13 cellular contexts compared by ENCODE assay signal in genomic region chr12:57890191-57891120, GRCh38. TPM values are rescaled to one million over a fixed set of nuclear protein-coding genes. Genes with fewer than 3 reads are reported as not detected.
DNase-seq lines count a peak whose midpoint lies in the region; ATAC-seq and TF ChIP-seq lines count a peak whose summit lies in the region.
"Had no signal": no experiment of that assay in that cellular context is flagged by ENCODE, and none has a peak within 500 bp of the region (broad histone marks: within the 10 kb centered on the region; RNA-seq: fewer than 3 reads in every experiment).

No MANE protein-coding gene starts in this region.

- no peaks in the 10 kb centered on the region for H3K9me2 ChIP-seq in GM23248 (ENCODE audit: insufficient read depth)

- peaks cover 80% of the 10 kb centered on the region for H3K4me1 ChIP-seq in GM23248 (ENCODE audit: insufficient read depth)
- H3K4me1 ChIP-seq in RWPE2 (ENCODE audit: insufficient read depth, poor library complexity, severe bottlenecking): peaks cover 50% of the 10 kb centered on the region
- H3K4me1 ChIP-seq in gastrocnemius medialis: peaks cover 64 to 73% of the 10 kb centered on the region in 2 donors

- no peak for TF ChIP-seq POLR2A in gastrocnemius medialis (IDR thresholded peaks at IDR 0.05)

- no peak for TF ChIP-seq CTCF in RWPE2 (IDR thresholded peaks at IDR 0.05; ENCODE audit: poor library complexity, severe bottlenecking)
- TF ChIP-seq CTCF in fibroblast of the aortic adventitia (IDR thresholded peaks at IDR 0.05; ENCODE audit: insufficient read depth, low read length): no peak
- TF ChIP-seq CTCF in gastrocnemius medialis (IDR thresholded peaks at IDR 0.05 in 4 of 5, conservative IDR thresholded peaks at IDR 0.05 in 1 of 5): no peak

- 44 to 46% methylated on average over 14 of the region's 14 CpGs for WGBS in GM23248 (ENCODE audit: low coverage in 1 of 2, low lambda C conversion rate in 2 of 2, missing lambda C conversion rate in 2 of 2), 2 experiments

- H3K9me3 Mint-ChIP-seq in activated CD4-positive, alpha-beta memory T cell treated with anti-CD3 and anti-CD28 coated beads for 36 hours: peaks cover under 1% of the 10 kb centered on the region
- H3K9me3 Mint-ChIP-seq in activated naive CD4-positive, alpha-beta T cell treated with anti-CD3 and anti-CD28 coated beads, Interleukin-2, amount 50 U/mL, for 72 hours: no peaks in the 10 kb centered on the region
- H3K9me3 Mint-ChIP-seq: activated naive CD8-positive, alpha-beta T cell treated with anti-CD3 and anti-CD28 coated beads, Interleukin-2, amount 10 ng/mL, durations not matched to agents 7 days and 5 days; stimulated activated naive CD8-positive, alpha-beta T cell treated with anti-CD3 and anti-CD28 coated beads, Interleukin-15, Interleukin-2, amounts not matched to agents 100 ng/mL and 50 ng/mL, for 24 hours had no signal

- H3K27ac Mint-ChIP-seq in activated CD4-positive, alpha-beta memory T cell treated with anti-CD3 and anti-CD28 coated beads for 36 hours: no peak overlapping the region
- no peak overlapping the region for H3K27ac Mint-ChIP-seq in activated naive CD4-positive, alpha-beta T cell treated with anti-CD3 and anti-CD28 coated beads, Interleukin-2, amount 50 U/mL, for 72 hours
- H3K27ac Mint-ChIP-seq: activated naive CD8-positive, alpha-beta T cell treated with anti-CD3 and anti-CD28 coated beads, Interleukin-2, amount 10 ng/mL, durations not matched to agents 7 days and 5 days; stimulated activated naive CD8-positive, alpha-beta T cell treated with anti-CD3 and anti-CD28 coated beads, Interleukin-15, Interleukin-2, amounts not matched to agents 100 ng/mL and 50 ng/mL, for 24 hours had no signal

- H4K20me1 ChIP-seq in GM23248 (ENCODE audit: insufficient read depth): no peaks in the 10 kb centered on the region

- CTCF ChIA-PET in activated CD4-positive, alpha-beta memory T cell treated with anti-CD3 and anti-CD28 coated beads for 36 hours (lab: Charles Lee): interaction anchor here (1.0 kb wide), 1 partner anchor 9 kb away, joined by 3 read pairs; no protein-coding TSS in a partner anchor

- no peaks in the 10 kb centered on the region for H3K27me3 Mint-ChIP-seq in activated CD4-positive, alpha-beta memory T cell treated with anti-CD3 and anti-CD28 coated beads for 36 hours
- H3K27me3 Mint-ChIP-seq: activated naive CD8-positive, alpha-beta T cell treated with anti-CD3 and anti-CD28 coated beads, Interleukin-2, amount 10 ng/mL, durations not matched to agents 7 days and 5 days; stimulated activated naive CD8-positive, alpha-beta T cell treated with anti-CD3 and anti-CD28 coated beads, Interleukin-15, Interleukin-2, amounts not matched to agents 100 ng/mL and 50 ng/mL, for 24 hours had no signal

- H3K9ac ChIP-seq in GM23248: peak overlapping the region; percentile 80

- DNase-seq in GM23248 (peak; percentile 73), RWPE2 (ENCODE audit: low spot score) (no peak), fibroblast of the aortic adventitia (ENCODE audit: low read depth) (peak; percentile 72), gastrocnemius medialis (no peak)
- DNase-seq in activated CD4-positive, alpha-beta memory T cell treated with anti-CD3 and anti-CD28 coated beads for 36 hours: no peak
- no peak for DNase-seq in activated naive CD4-positive, alpha-beta T cell treated with anti-CD3 and anti-CD28 coated beads, Interleukin-2, amount 50 U/mL, for 72 hours (ENCODE audit: low spot score in 2 of 2)
- DNase-seq in stimulated activated CD4-positive, alpha-beta T cell treated with anti-CD3 and anti-CD28 coated beads, Interleukin-2, amount 100 ng/mL, for 24 hours: no peak
- DNase-seq: activated naive CD8-positive, alpha-beta T cell treated with anti-CD3 and anti-CD28 coated beads, Interleukin-2, amount 10 ng/mL, durations not matched to agents 7 days and 5 days; Calu3; hippocampal formation had no signal

- H3K27me3 ChIP-seq in GM23248 (replicated peaks; ENCODE audit: insufficient read depth) (no peaks in the 10 kb centered on the region), RWPE2 (ENCODE audit: insufficient read depth, poor library complexity, severe bottlenecking) (no peaks in the 10 kb centered on the region), gastrocnemius medialis (no peaks in the 10 kb centered on the region)

- H3F3A ChIP-seq in GM23248 (ENCODE audit: insufficient read depth): peaks cover 75% of the 10 kb centered on the region

- H2AFZ ChIP-seq in GM23248: peak overlapping the region; percentile 27; the same call in 1 of the 2 replicates

- H3K9me3 ChIP-seq in GM23248 (ENCODE audit: low read depth) (no peaks in the 10 kb centered on the region), RWPE2 (ENCODE audit: severe bottlenecking) (no peaks in the 10 kb centered on the region), gastrocnemius medialis (no peaks in the 10 kb centered on the region)
- H3K9me3 ChIP-seq: HAP-1 had no signal

- POLR2A ChIA-PET in activated CD4-positive, alpha-beta memory T cell treated with anti-CD3 and anti-CD28 coated beads for 36 hours (lab: Charles Lee): no interaction called here

- H3K27ac ChIP-seq in GM23248: peak overlapping the region; percentile 95
- peak overlapping the region; percentile 86 for H3K27ac ChIP-seq in RWPE2 (ENCODE audit: poor library complexity, severe bottlenecking)
- peak overlapping the region; percentile 78 to 93 (median 83) for H3K27ac ChIP-seq in gastrocnemius medialis

- peak overlapping the region; percentile 90 for H3K4me2 ChIP-seq in GM23248 (ENCODE audit: unreplicated experiment)

- H3K4me3 Mint-ChIP-seq in activated CD4-positive, alpha-beta memory T cell treated with anti-CD3 and anti-CD28 coated beads for 36 hours: no peak overlapping the region
- H3K4me3 Mint-ChIP-seq: activated naive CD8-positive, alpha-beta T cell treated with anti-CD3 and anti-CD28 coated beads, Interleukin-2, amount 10 ng/mL, durations not matched to agents 7 days and 5 days; stimulated activated naive CD8-positive, alpha-beta T cell treated with anti-CD3 and anti-CD28 coated beads, Interleukin-15, Interleukin-2, amounts not matched to agents 100 ng/mL and 50 ng/mL, for 24 hours had no signal

- in situ Hi-C loops in GM23248 (cut with MboI): no loop called here
- in situ Hi-C loops in gastrocnemius medialis (cut with MboI; ENCODE audit: low sequenced_read_pairs in 4 of 4): no loop called here

- peaks cover 35% of the 10 kb centered on the region for H3K4me1 Mint-ChIP-seq in activated CD4-positive, alpha-beta memory T cell treated with anti-CD3 and anti-CD28 coated beads for 36 hours (ENCODE audit: low read depth)

- no peaks in the 10 kb centered on the region for H3K36me3 Mint-ChIP-seq in activated CD4-positive, alpha-beta memory T cell treated with anti-CD3 and anti-CD28 coated beads for 36 hours
- no peaks in the 10 kb centered on the region for H3K36me3 Mint-ChIP-seq in activated naive CD4-positive, alpha-beta T cell treated with anti-CD3 and anti-CD28 coated beads, Interleukin-2, amount 50 U/mL, for 72 hours
- H3K36me3 Mint-ChIP-seq: activated naive CD8-positive, alpha-beta T cell treated with anti-CD3 and anti-CD28 coated beads, Interleukin-2, amount 10 ng/mL, durations not matched to agents 7 days and 5 days had no signal

- no peaks in the 10 kb centered on the region for H3K79me2 ChIP-seq in GM23248 (ENCODE audit: insufficient read depth)

- ATAC-seq in RWPE2 (ENCODE audit: low read depth): 0 out of 3 replicates have a peak, but pooled peaks have one; percentile 5
- ATAC-seq in gastrocnemius medialis: no peak
- no peak for ATAC-seq in activated naive CD4-positive, alpha-beta T cell treated with anti-CD3 and anti-CD28 coated beads, Interleukin-2, amount 50 U/mL, for 72 hours
- ATAC-seq in HG02973 (IDR thresholded peaks at IDR 0.05; ENCODE audit: unreplicated experiment): no peak

- intact Hi-C loops in gastrocnemius medialis (cut with DNase I; ENCODE audit: low total_unique reads): no loop called here
- intact Hi-C loops in activated CD4-positive, alpha-beta memory T cell treated with anti-CD3 and anti-CD28 coated beads for 36 hours (cut with micrococcal nuclease): no loop called here

- H3K36me3 ChIP-seq in GM23248 (ENCODE audit: low read depth): no peaks in the 10 kb centered on the region
- no peaks in the 10 kb centered on the region for H3K36me3 ChIP-seq in RWPE2 (ENCODE audit: low read depth)
- H3K36me3 ChIP-seq in gastrocnemius medialis: no peaks in the 10 kb centered on the region
- H3K36me3 ChIP-seq: HAP-1 had no signal

- no peak overlapping the region for H3K4me3 ChIP-seq in GM23248
- no peak overlapping the region for H3K4me3 ChIP-seq in RWPE2 (ENCODE audit: severe bottlenecking)
- no peak overlapping the region for H3K4me3 ChIP-seq in fibroblast of the aortic adventitia (ENCODE audit: low read depth, low read length)
- no peak overlapping the region for H3K4me3 ChIP-seq in gastrocnemius medialis
- H3K4me3 ChIP-seq: HAP-1 had no signal

RNA-seq across cellular contexts. Expression of gene CTDSP2, which starts 43.9 kb away (rescaled TPM):
- 97.3 and 109 TPM in 2 replicates for total RNA-seq in GM23248 (2014; rRNA removed; shearing (Covaris generic))
- 51.7 and 52.7 TPM in 2 replicates for polyA plus RNA-seq in GM23248 (2016; fragmentation: Nextera tagmentation; extraction: Ambion mirVana)
- 90.7 and 128 TPM in 2 replicates for total RNA-seq in fibroblast of the aortic adventitia (ENCODE audit: low replicate concordance)
- 100 to 1,000 TPM in 1 of 4 donors, 10 to 100 TPM in 3; 66.0 to 116 (median 83.4) TPM for total RNA-seq in gastrocnemius medialis
- 100 to 1,000 TPM; 100 to 101 TPM for total RNA-seq in activated CD4-positive, alpha-beta memory T cell treated with anti-CD3 and anti-CD28 coated beads for 36 hours
- 100 to 1,000 TPM in 1 of 2 donors, 10 to 100 TPM in 1; 76.3 to 103 TPM for total RNA-seq in activated naive CD4-positive, alpha-beta T cell treated with anti-CD3 and anti-CD28 coated beads, Interleukin-2, amount 50 U/mL, for 72 hours

RNA-seq across cellular contexts. Expression of gene ATP23, which starts 50.9 kb away (rescaled TPM):
- total RNA-seq in GM23248 (2014; rRNA removed; shearing (Covaris generic)): 8.0 and 14.8 TPM in 2 replicates
- 4.3 and 5.7 TPM in 2 replicates for polyA plus RNA-seq in GM23248 (2016; fragmentation: Nextera tagmentation; extraction: Ambion mirVana)
- total RNA-seq in fibroblast of the aortic adventitia (ENCODE audit: low replicate concordance) (5.6 and 10.1 TPM in 2 replicates), gastrocnemius medialis (10 to 100 TPM in 2 of 4 donors, 1 to 10 TPM in 2; 7.1 to 26.4 (median 10.7) TPM)
- total RNA-seq in activated CD4-positive, alpha-beta memory T cell treated with anti-CD3 and anti-CD28 coated beads for 36 hours: 10 to 100 TPM; 14.9 to 16.3 TPM
- 10 to 100 TPM; 15.3 to 15.5 TPM for total RNA-seq in activated naive CD4-positive, alpha-beta T cell treated with anti-CD3 and anti-CD28 coated beads, Interleukin-2, amount 50 U/mL, for 72 hours

Comparison
In these comparisons a context has a peak if more than half of its experiments do, and no peak if none do; other contexts are left out.
1. DNase-seq: peak in GM23248 (single experiment) and fibroblast of the aortic adventitia (single experiment); none in RWPE2 (single experiment), gastrocnemius medialis (0 of 2), activated CD4-positive, alpha-beta memory T cell treated with anti-CD3 and anti-CD28 coated beads for 36 hours (single experiment), activated naive CD4-positive, alpha-beta T cell treated with anti-CD3 and anti-CD28 coated beads, Interleukin-2, amount 50 U/mL, for 72 hours (0 of 2) and stimulated activated CD4-positive, alpha-beta T cell treated with anti-CD3 and anti-CD28 coated beads, Interleukin-2, amount 100 ng/mL, for 24 hours (0 of 2).
2. Peak in every context shown above with its lines, with median percentiles within 50 percentile points of each other: H3K27ac ChIP-seq.